Comparison of ENCODE assay signal across 18 cellular contexts in genomic region chr6:46254946-46255345, GRCh38.
DNase-seq lines count a peak whose midpoint lies in the region; ATAC-seq and TF ChIP-seq lines count a peak whose summit lies in the region.
"Had no signal": no experiment of that assay in that cellular context is flagged by ENCODE, and none has a peak within 500 bp of the region (broad histone marks: within the 10 kb centered on the region; RNA-seq: fewer than 3 reads in every experiment).

No MANE protein-coding gene starts in this region.

- no peak overlapping the region for H3K27ac ChIP-seq in colonic mucosa
- H3K27ac ChIP-seq in hepatocyte: peak overlapping the region; percentile 14
- H3K27ac ChIP-seq in transverse colon: peak overlapping the region in 1 of 4 donors; percentile 36

- DNase-seq in colonic mucosa (peak; percentile 21), hepatocyte (ENCODE audit: low spot score) (peak; percentile 48), mucosa of descending colon (peak in 1 of 3 donors; percentile 45), transverse colon (peak; percentile 16), NCI-H526 treated with DMSO at 0.1 percent for 48 hours (lab: John Stamatoyannopoulos, UW) (no peak), activated gamma-delta T cell treated with Interleukin-2 at 50 U/mL for 16 hours (no peak), glomerular visceral epithelial cell (ENCODE audit: extremely low spot score) (no peak)
- DNase-seq in stimulated activated effector memory CD8-positive, alpha-beta T cell treated with anti-CD3 and anti-CD28 coated beads, Interleukin-12 subunit alpha, Interleukin-12 subunit beta, amount 100 ng/mL, for 72 hours (ENCODE audit: low spot score in 2 of 2): no peak
- DNase-seq: C1 segment of cervical spinal cord; Calu3; CD4-positive, alpha-beta memory T cell; COR-L47; DMS53; DMS79 treated with DMSO at 0.1 percent for 48 hours; GF-D8; HFFc6 had no signal

- no peak overlapping the region for H3K9ac ChIP-seq in colonic mucosa (ENCODE audit: low read depth in 2 of 2, low read length in 2 of 2)

- no peak overlapping the region for H3K4me2 ChIP-seq in hepatocyte
- H3K4me2 ChIP-seq: GM23338 had no signal

- H3K27ac Mint-ChIP-seq in stimulated activated effector memory CD8-positive, alpha-beta T cell treated with anti-CD3 and anti-CD28 coated beads, Interleukin-12 subunit alpha, Interleukin-12 subunit beta, amount 100 ng/mL, for 72 hours: no peak overlapping the region
- H3K27ac Mint-ChIP-seq: CD4-positive, alpha-beta memory T cell; GM23338; HFFc6 had no signal

- no peaks in the 10 kb centered on the region for H3K9me3 Mint-ChIP-seq in stimulated activated effector memory CD8-positive, alpha-beta T cell treated with anti-CD3 and anti-CD28 coated beads, Interleukin-12 subunit alpha, Interleukin-12 subunit beta, amount 100 ng/mL, for 72 hours
- H3K9me3 Mint-ChIP-seq: CD4-positive, alpha-beta memory T cell; GM23338 had no signal

- TF ChIP-seq CTCF in colonic mucosa (IDR thresholded peaks at IDR 0.05): no peak
- no peak for TF ChIP-seq CTCF in hepatocyte (IDR thresholded peaks at IDR 0.05; ENCODE audit: poor library complexity)
- TF ChIP-seq CTCF in mucosa of descending colon (IDR thresholded peaks at IDR 0.05): no peak
- no peak for TF ChIP-seq CTCF in transverse colon (IDR thresholded peaks at IDR 0.05)

- H2AFZ ChIP-seq in hepatocyte: no peak overlapping the region
- H2AFZ ChIP-seq: GM23338 had no signal

- peak; percentile 98 for ATAC-seq in mucosa of descending colon
- ATAC-seq in stimulated activated effector memory CD8-positive, alpha-beta T cell treated with anti-CD3 and anti-CD28 coated beads, Interleukin-12 subunit alpha, Interleukin-12 subunit beta, amount 100 ng/mL, for 72 hours: no peak
- ATAC-seq: GM23338 had no signal

- H3K4me3 Mint-ChIP-seq in stimulated activated effector memory CD8-positive, alpha-beta T cell treated with anti-CD3 and anti-CD28 coated beads, Interleukin-12 subunit alpha, Interleukin-12 subunit beta, amount 100 ng/mL, for 72 hours: no peak overlapping the region
- H3K4me3 Mint-ChIP-seq: CD4-positive, alpha-beta memory T cell; GM23338; HFFc6 had no signal

- H4K20me1 ChIP-seq in hepatocyte (ENCODE audit: insufficient read depth, poor library complexity, severe bottlenecking): no peaks in the 10 kb centered on the region

- H3K36me3 Mint-ChIP-seq in stimulated activated effector memory CD8-positive, alpha-beta T cell treated with anti-CD3 and anti-CD28 coated beads, Interleukin-12 subunit alpha, Interleukin-12 subunit beta, amount 100 ng/mL, for 72 hours: no peaks in the 10 kb centered on the region
- H3K36me3 Mint-ChIP-seq: CD4-positive, alpha-beta memory T cell had no signal

- no peak for TF ChIP-seq EP300 in transverse colon (IDR thresholded peaks at IDR 0.05; ENCODE audit: low read depth)

- no peak overlapping the region for H3K4me3 ChIP-seq in colonic mucosa
- no peak overlapping the region for H3K4me3 ChIP-seq in hepatocyte
- H3K4me3 ChIP-seq in mucosa of descending colon: no peak overlapping the region
- H3K4me3 ChIP-seq in transverse colon: no peak overlapping the region
- H3K4me3 ChIP-seq: GM23338, HAP-1 had no signal

- no peaks in the 10 kb centered on the region for H3K9me2 ChIP-seq in hepatocyte (replicated peaks; ENCODE audit: insufficient read depth)

- WGBS in hepatocyte (ENCODE audit: low lambda C conversion rate, missing lambda C conversion rate): 89% methylated on average over 2 of the region's 2 CpGs
- WGBS in transverse colon (ENCODE audit: low coverage in 1 of 2), 2 donors: 41 to 56% methylated on average over 2 of the region's 2 CpGs

- H3K36me3 ChIP-seq in colonic mucosa (no peaks in the 10 kb centered on the region), hepatocyte (replicated peaks; ENCODE audit: insufficient read depth, low read depth) (no peaks in the 10 kb centered on the region), mucosa of descending colon (ENCODE audit: low read depth) (no peaks in the 10 kb centered on the region), transverse colon (no peaks in the 10 kb centered on the region)
- H3K36me3 ChIP-seq: HAP-1 had no signal

- in situ Hi-C loops in transverse colon (cut with MboI; ENCODE audit: low pct_ligation_motif_present in 1 of 4, low pct_unique_long_range_greater_than_20kb in 1 of 4, low sequenced_read_pairs in 3 of 4): no loop called here

- H3K27me3 ChIP-seq in colonic mucosa (no peaks in the 10 kb centered on the region), hepatocyte (no peaks in the 10 kb centered on the region), transverse colon (no peaks in the 10 kb centered on the region)

- H3K4me1 ChIP-seq in colonic mucosa: peaks cover 4% of the 10 kb centered on the region
- no peaks in the 10 kb centered on the region for H3K4me1 ChIP-seq in hepatocyte (ENCODE audit: insufficient read depth)
- peaks cover 9% of the 10 kb centered on the region for H3K4me1 ChIP-seq in mucosa of descending colon (ENCODE audit: low read depth)
- H3K4me1 ChIP-seq in transverse colon: peaks cover 0 to 17% (median 8%) of the 10 kb centered on the region in 4 donors
- H3K4me1 ChIP-seq: HAP-1 had no signal

- H3K4me1 Mint-ChIP-seq in stimulated activated effector memory CD8-positive, alpha-beta T cell treated with anti-CD3 and anti-CD28 coated beads, Interleukin-12 subunit alpha, Interleukin-12 subunit beta, amount 100 ng/mL, for 72 hours: no peaks in the 10 kb centered on the region
- H3K4me1 Mint-ChIP-seq: CD4-positive, alpha-beta memory T cell had no signal

- TF ChIP-seq POLR2A in transverse colon (IDR thresholded peaks at IDR 0.05): no peak

- intact Hi-C loops in colonic mucosa (cut with DNase I): no loop called here
- intact Hi-C loops in mucosa of descending colon (cut with DNase I, micrococcal nuclease): no loop called here
- intact Hi-C loops in transverse colon (cut with DNase I; ENCODE audit: low total_unique reads): no loop called here

- no peaks in the 10 kb centered on the region for H3K79me2 ChIP-seq in hepatocyte

- H3K9me3 ChIP-seq in colonic mucosa (no peaks in the 10 kb centered on the region), hepatocyte (ENCODE audit: low read depth) (no peaks in the 10 kb centered on the region), mucosa of descending colon (no peaks in the 10 kb centered on the region), transverse colon (no peaks in the 10 kb centered on the region)
- H3K9me3 ChIP-seq: HAP-1 had no signal

Comparison
In these comparisons a context has a peak if more than half of its experiments do, and no peak if none do; other contexts are left out.
1. DNase-seq: peak in colonic mucosa (single experiment), hepatocyte (single experiment) and transverse colon (single experiment); none in NCI-H526 treated with DMSO at 0.1 percent for 48 hours (single experiment), stimulated activated effector memory CD8-positive, alpha-beta T cell treated with anti-CD3 and anti-CD28 coated beads, Interleukin-12 subunit alpha, Interleukin-12 subunit beta, amount 100 ng/mL, for 72 hours (0 of 2), activated gamma-delta T cell treated with Interleukin-2 at 50 U/mL for 16 hours (single experiment) and glomerular visceral epithelial cell (single experiment).